In genomic region chr7:32914186-32914585, GRCh38 we compare ENCODE assay signal across 2 cellular contexts.
TF ChIP-seq lines count a peak whose summit lies in the region.

No MANE protein-coding gene starts in this region.

TF ChIP-seq in SK-N-SH treated with all-trans-retinoic acid at 6 μM for 48 hours, 23 proteins besides CTCF, POLR2A, EP300 and RAD21:
- TF ChIP-seq CSRNP3 (CRISPR knock-in tag; IDR thresholded peaks at IDR 0.05), result no peak
- TF ChIP-seq RARB (CRISPR knock-in tag; IDR thresholded peaks at IDR 0.05), result no peak
- no peak for TF ChIP-seq SNAI2 (CRISPR knock-in tag; IDR thresholded peaks at IDR 0.05)
- TF ChIP-seq BACH2 (CRISPR knock-in tag; IDR thresholded peaks at IDR 0.05; ENCODE audit: borderline replicate concordance), result no peak
- TF ChIP-seq TCF4 (CRISPR knock-in tag; IDR thresholded peaks at IDR 0.05; ENCODE audit: borderline replicate concordance), result no peak
- no peak for TF ChIP-seq POU6F1 (CRISPR knock-in tag; IDR thresholded peaks at IDR 0.05; ENCODE audit: borderline replicate concordance, low read depth)
- TF ChIP-seq ZFP30 (CRISPR knock-in tag; IDR thresholded peaks at IDR 0.05), result no peak
- TF ChIP-seq ESRRG (CRISPR knock-in tag; IDR thresholded peaks at IDR 0.05), result no peak
- no peak for TF ChIP-seq CREB5 (CRISPR knock-in tag; IDR thresholded peaks at IDR 0.05; ENCODE audit: low read depth)

TF ChIP-seq in SK-N-SH, 30 proteins besides CTCF, POLR2A, EP300 and RAD21 (continued from another document):
- TF ChIP-seq IRF3 (IDR thresholded peaks at IDR 0.05; ENCODE audit: low read depth, low read length) (no peak), ZBTB33 (IDR thresholded peaks at IDR 0.05; ENCODE audit: borderline replicate concordance, low read depth) (no peak), SIN3A (IDR thresholded peaks at IDR 0.05; ENCODE audit: borderline replicate concordance, low read depth, low read length) (no peak), TCF12 (IDR thresholded peaks at IDR 0.05) (no peak), NFIC (IDR thresholded peaks at IDR 0.05; ENCODE audit: borderline replicate concordance) (no peak), TAF1 (IDR thresholded peaks at IDR 0.05; ENCODE audit: borderline replicate concordance, low read depth, low read length) (no peak), NRF1 (IDR thresholded peaks at IDR 0.05; ENCODE audit: low read depth, low read length) (no peak), POLR2AphosphoS5 (IDR thresholded peaks at IDR 0.05; ENCODE audit: low read depth, low read length) (no peak), PBX3 (IDR thresholded peaks at IDR 0.05) (no peak), MEF2A (IDR thresholded peaks at IDR 0.05; ENCODE audit: borderline replicate concordance, low read depth) (no peak), JUND (IDR thresholded peaks at IDR 0.05) (no peak), FOSL2 (IDR thresholded peaks at IDR 0.05; ENCODE audit: borderline replicate concordance, low read depth) (no peak), RXRA (IDR thresholded peaks at IDR 0.05; ENCODE audit: borderline replicate concordance, low read depth) (no peak), RCOR1 (IDR thresholded peaks at IDR 0.05; ENCODE audit: low read length) (no peak), REST (IDR thresholded peaks at IDR 0.05; ENCODE audit: low read depth, low read length) (no peak)
